In genomic region chr5:69131304-69131703, GRCh38 we compare ENCODE assay signal across 18 cellular contexts. TPM values are rescaled to one million over a fixed set of nuclear protein-coding genes. Genes with fewer than 3 reads are reported as not detected.
DNase-seq lines count a peak whose midpoint lies in the region; ATAC-seq, FAIRE-seq and TF ChIP-seq lines count a peak whose summit lies in the region.
"Had no signal": no experiment of that assay in that cellular context is flagged by ENCODE, and none has a peak within 500 bp of the region (broad histone marks: within the 10 kb centered on the region; RNA-seq: fewer than 3 reads in every experiment).

No MANE protein-coding gene starts in this region.

- H3K9me3 Mint-ChIP-seq in neural crest cell: no peaks in the 10 kb centered on the region
- H3K9me3 Mint-ChIP-seq: CD8-positive, alpha-beta T cell; H9 had no signal

- no peaks in the 10 kb centered on the region for H3K27me3 Mint-ChIP-seq in neural crest cell (ENCODE audit: low read depth)
- H3K27me3 Mint-ChIP-seq: B cell had no signal

- H3K4me3 Mint-ChIP-seq in neural crest cell: no peak overlapping the region
- H3K4me3 Mint-ChIP-seq: B cell; CD8-positive, alpha-beta T cell; H9 had no signal

- CTCF ChIA-PET in HepG2 (lab: Yijun Ruan, JAX; ENCODE audit: low intra/inter-chr PET ratio, low total read pairs): no interaction called here

- no peaks in the 10 kb centered on the region for H3K4me1 ChIP-seq in HepG2 (ENCODE audit: insufficient read depth, low read length)
- H3K4me1 ChIP-seq in right lobe of liver: peaks cover 0 to 2% (median 0%) of the 10 kb centered on the region in 4 donors
- H3K4me1 ChIP-seq in mucosa of descending colon (ENCODE audit: low read depth): no peaks in the 10 kb centered on the region

- TF ChIP-seq EP300 in HepG2 (IDR thresholded peaks at IDR 0.05; ENCODE audit: low read depth in 2 of 2, low read length in 2 of 2) (no peak), HepG2 (CRISPR knock-in tag; IDR thresholded peaks at IDR 0.05; ENCODE audit: borderline replicate concordance) (no peak)

- H3K4me3 ChIP-seq in HepG2 (replicated peaks in 1 of 3; ENCODE audit: insufficient read depth in 1 of 3, low read depth in 2 of 3, low read length in 3 of 3) (no peak overlapping the region), right lobe of liver (no peak overlapping the region), SK-N-MC (no peak overlapping the region), mucosa of descending colon (no peak overlapping the region)
- H3K4me3 ChIP-seq: BLaER1 treated with 17β-estradiol and CSF1 and Interleukin-3, amounts not matched to agents 10 nM and 100 nM; GM12878 had no signal

- no peak overlapping the region for H3K4me2 ChIP-seq in HepG2 (ENCODE audit: low read depth, low read length)
- H3K4me2 ChIP-seq: BLaER1 treated with 17β-estradiol and CSF1 and Interleukin-3, amounts not matched to agents 10 nM and 100 nM had no signal

- peaks cover 15% of the 10 kb centered on the region for H3K36me3 Mint-ChIP-seq in neural crest cell (ENCODE audit: low read depth)

- in situ Hi-C loops in HepG2 (cut with HindIII; ENCODE audit: extremely low pct_ligation_motif_present, low pct_unique_long_range_greater_than_20kb): no loop called here

- H4K20me1 ChIP-seq in HepG2 (ENCODE audit: insufficient read depth, low read length): no peaks in the 10 kb centered on the region
- H4K20me1 ChIP-seq: BLaER1 treated with 17β-estradiol and CSF1 and Interleukin-3, amounts not matched to agents 10 nM and 100 nM had no signal

- H3K27ac ChIP-seq in HepG2 (ENCODE audit: extremely low read length, insufficient read depth, low read length) (no peak overlapping the region), right lobe of liver (no peak overlapping the region), SK-N-MC (0 out of 2 replicates have a peak overlapping the region, but pooled peaks have one; percentile 2)
- H3K27ac ChIP-seq: BLaER1 treated with 17β-estradiol and CSF1 and Interleukin-3, amounts not matched to agents 10 nM and 100 nM had no signal

- H3K9ac ChIP-seq in HepG2 (ENCODE audit: insufficient read depth, low read depth, low read length) (no peak overlapping the region), SK-N-MC (ENCODE audit: insufficient read length) (no peak overlapping the region)
- H3K9ac ChIP-seq: BLaER1 treated with 17β-estradiol and CSF1 and Interleukin-3, amounts not matched to agents 10 nM and 100 nM had no signal

- BruUV-seq in HepG2 (replicated peaks; lab: Mats Ljungman, UMichigan): no TSS peak

- H3K27me3 ChIP-seq in HepG2 (ENCODE audit: control insufficient read depth in 1 of 2, insufficient read depth in 2 of 2, low read length in 2 of 2): no peaks in the 10 kb centered on the region
- H3K27me3 ChIP-seq in right lobe of liver: no peaks in the 10 kb centered on the region
- H3K27me3 ChIP-seq: BLaER1 treated with 17β-estradiol and CSF1 and Interleukin-3, amounts not matched to agents 10 nM and 100 nM had no signal

- TF ChIP-seq CTCF in HepG2 (CRISPR knock-in tag; IDR thresholded peaks at IDR 0.05) (no peak), right lobe of liver (IDR thresholded peaks at IDR 0.05) (no peak), neural crest cell (conservative IDR thresholded peaks at IDR 0.05) (no peak), mucosa of descending colon (IDR thresholded peaks at IDR 0.05) (no peak)

- POLR2A ChIA-PET in HepG2 (lab: Yijun Ruan, JAX): no interaction called here

- H3K79me2 ChIP-seq in HepG2 (ENCODE audit: insufficient read depth, low read length): no peaks in the 10 kb centered on the region

- ATAC-seq in HepG2 (no peak), right lobe of liver (no peak), Right ventricle myocardium superior (ENCODE audit: poor library complexity) (no peak), mucosa of descending colon (no peak)
- ATAC-seq: CD8-positive, alpha-beta T cell; GM12878 had no signal

- TF ChIP-seq RAD21 in HepG2 (CRISPR knock-in tag; IDR thresholded peaks at IDR 0.05): no peak

- H3K4me1 Mint-ChIP-seq in neural crest cell: no peaks in the 10 kb centered on the region

- no peak overlapping the region for H2AFZ ChIP-seq in HepG2 (ENCODE audit: low read length)

- no peaks in the 10 kb centered on the region for H3K9me3 ChIP-seq in HepG2 (ENCODE audit: low read length)
- no peaks in the 10 kb centered on the region for H3K9me3 ChIP-seq in right lobe of liver
- no peaks in the 10 kb centered on the region for H3K9me3 ChIP-seq in SK-N-MC (ENCODE audit: low read depth, low read length)
- no peaks in the 10 kb centered on the region for H3K9me3 ChIP-seq in mucosa of descending colon
- H3K9me3 ChIP-seq: BLaER1 treated with 17β-estradiol and CSF1 and Interleukin-3, amounts not matched to agents 10 nM and 100 nM had no signal

- intact Hi-C loops in HepG2 (cut with micrococcal nuclease; ENCODE audit: unreplicated experiment): no loop called here
- intact Hi-C loops in right lobe of liver (cut with DNase I): no loop called here
- intact Hi-C loops in Right ventricle myocardium superior (cut with DNase I): no loop called here
- intact Hi-C loops in mucosa of descending colon (cut with DNase I, micrococcal nuclease): no loop called here

- H3K27ac Mint-ChIP-seq in neural crest cell (ENCODE audit: unreplicated experiment): peak overlapping the region; percentile 12
- H3K27ac Mint-ChIP-seq: B cell; CD8-positive, alpha-beta T cell; H9 had no signal

- peaks cover 0 to 15% of the 10 kb centered on the region in 2 experiments; a peak in 2 of 5 replicates for H3K36me3 ChIP-seq in HepG2 (replicated peaks in 1 of 2; ENCODE audit: control insufficient read depth in 1 of 2, insufficient read depth in 2 of 2, low read length in 2 of 2)
- peaks cover 0 to 35% (median 12%) of the 10 kb centered on the region in 4 donors for H3K36me3 ChIP-seq in right lobe of liver
- H3K36me3 ChIP-seq in SK-N-MC (ENCODE audit: insufficient read depth, low read length): peaks cover 63% of the 10 kb centered on the region
- peaks cover 3% of the 10 kb centered on the region for H3K36me3 ChIP-seq in mucosa of descending colon (ENCODE audit: low read depth)

- no peak for TF ChIP-seq POLR2A in HepG2 (IDR thresholded peaks at IDR 0.05; ENCODE audit: insufficient read depth in 1 of 2, low read depth in 2 of 2, low read length in 2 of 2)
- TF ChIP-seq POLR2A in right lobe of liver (IDR thresholded peaks at IDR 0.05): no peak

- DNase-seq in HepG2 (ENCODE audit: low spot score) (no peak), right lobe of liver (no peak), SK-N-MC (ENCODE audit: low read depth, low spot score) (no peak), neural crest cell (ENCODE audit: low read depth, low spot score) (no peak), Right ventricle myocardium superior (no peak), mucosa of descending colon (no peak), OCI-M2 (lab: John Stamatoyannopoulos, UW; ENCODE audit: unreplicated experiment) (no peak)
- DNase-seq: 8988T; Calu3; CD8-positive, alpha-beta T cell; DMS79 treated with DMSO at 0.1 percent for 48 hours; EL; H9 had no signal

- no peak for FAIRE-seq in HepG2 (lab: Jason Lieb, UNC)
- FAIRE-seq: GM12878, H1, HTR-8/SVneo had no signal

RNA-seq across cellular contexts. Expression of gene CCNB1, which starts 35.6 kb away (rescaled TPM):
- total RNA-seq in HepG2 (2016; rRNA removed; fragmentation: Illumina TruSeq; extraction: Trizol) (316 and 431 TPM in 2 replicates), right lobe of liver (1 to 10 TPM; 1.9 to 5.9 (median 3.7) TPM), neural crest cell (252 and 262 TPM in 2 replicates), Right ventricle myocardium superior (2.5 TPM), mucosa of descending colon (10 to 100 TPM in 2 of 3 donors, 1 to 10 TPM in 1; 9.5 to 54.7 (median 10.7) TPM)
- 111 and 125 TPM in 2 replicates for total RNA-seq in HepG2 (2016; cell fraction: cytosol; rRNA removed; fragmentation: Illumina TruSeq; extraction: Trizol; ENCODE audit: low read depth)
- total RNA-seq in HepG2 (2016; cell fraction: insoluble cytoplasmic fraction; rRNA removed; fragmentation: Illumina TruSeq; extraction: Trizol): 314 and 447 TPM in 2 replicates
- total RNA-seq in HepG2 (2016; cell fraction: membrane; rRNA removed; fragmentation: Illumina TruSeq; extraction: Trizol): 71.3 and 78.4 TPM in 2 replicates
- 134 and 154 TPM in 2 replicates for total RNA-seq in HepG2 (2016; cell fraction: nucleus; rRNA removed; fragmentation: Illumina TruSeq; extraction: Trizol)
- polyA plus RNA-seq in HepG2 (2011; rRNA removed): 49.6 and 82.3 TPM in 2 replicates
- polyA plus RNA-seq in HepG2 (2011; cell fraction: cytosol; rRNA removed): 44.1 and 47.1 TPM in 2 replicates
- 22.6 and 25.0 TPM in 2 replicates for polyA plus RNA-seq in HepG2 (2011; cell fraction: nucleus; rRNA removed)
- 34.4 and 107 TPM in 2 replicates for polyA plus RNA-seq in HepG2 (2012)
- polyA plus RNA-seq in HepG2 (2016; cell fraction: cytosol; fragmentation: Illumina TruSeq; extraction: Trizol; ENCODE audit: low read depth): 21.5 and 26.2 TPM in 2 replicates
- 336 and 356 TPM in 2 replicates for polyA plus RNA-seq in HepG2 (2016; cell fraction: insoluble cytoplasmic fraction; fragmentation: Illumina TruSeq; extraction: Trizol; ENCODE audit: low read depth)
- polyA plus RNA-seq in HepG2 (2016; cell fraction: membrane; fragmentation: Illumina TruSeq; extraction: Trizol; ENCODE audit: low read depth): 23.1 and 31.9 TPM in 2 replicates
- 188 TPM in 2 replicates for polyA plus RNA-seq in HepG2 (2016; cell fraction: nucleus; fragmentation: Illumina TruSeq; extraction: Trizol; ENCODE audit: insufficient read depth, low read depth)
- 26.9 and 102 TPM in 2 replicates for polyA minus RNA-seq in HepG2 (2011; rRNA and poly(A)+ RNA removed; ENCODE audit: low replicate concordance)
- polyA minus RNA-seq in HepG2 (2011; cell fraction: cytosol; rRNA and poly(A)+ RNA removed): 31.3 and 37.6 TPM in 2 replicates
- 24.5 and 29.0 TPM in 2 replicates for polyA minus RNA-seq in HepG2 (2011; cell fraction: nucleus; rRNA and poly(A)+ RNA removed)

RNA-seq across cellular contexts. Expression of gene SLC30A5, which starts 37.5 kb away (rescaled TPM):
- 38.0 and 53.6 TPM in 2 replicates for total RNA-seq in HepG2 (2016; rRNA removed; fragmentation: Illumina TruSeq; extraction: Trizol)
- total RNA-seq in HepG2 (2016; cell fraction: cytosol; rRNA removed; fragmentation: Illumina TruSeq; extraction: Trizol; ENCODE audit: low read depth): 31.6 and 34.5 TPM in 2 replicates
- 30.3 and 45.5 TPM in 2 replicates for total RNA-seq in HepG2 (2016; cell fraction: insoluble cytoplasmic fraction; rRNA removed; fragmentation: Illumina TruSeq; extraction: Trizol)
- total RNA-seq in HepG2 (2016; cell fraction: membrane; rRNA removed; fragmentation: Illumina TruSeq; extraction: Trizol): 49.5 and 53.4 TPM in 2 replicates
- 45.0 and 49.8 TPM in 2 replicates for total RNA-seq in HepG2 (2016; cell fraction: nucleus; rRNA removed; fragmentation: Illumina TruSeq; extraction: Trizol)
- polyA plus RNA-seq in HepG2 (2011; rRNA removed): 40.7 and 46.0 TPM in 2 replicates
- 20.8 and 26.3 TPM in 2 replicates for polyA plus RNA-seq in HepG2 (2011; cell fraction: cytosol; rRNA removed)
- polyA plus RNA-seq in HepG2 (2011; cell fraction: nucleus; rRNA removed): 12.8 and 20.0 TPM in 2 replicates
- 20.2 and 28.1 TPM in 2 replicates for polyA plus RNA-seq in HepG2 (2012)
- polyA plus RNA-seq in HepG2 (2016; cell fraction: cytosol; fragmentation: Illumina TruSeq; extraction: Trizol; ENCODE audit: low read depth): 41.7 and 42.9 TPM in 2 replicates
- 33.4 and 37.3 TPM in 2 replicates for polyA plus RNA-seq in HepG2 (2016; cell fraction: insoluble cytoplasmic fraction; fragmentation: Illumina TruSeq; extraction: Trizol; ENCODE audit: low read depth)
- 52.5 and 54.7 TPM in 2 replicates for polyA plus RNA-seq in HepG2 (2016; cell fraction: membrane; fragmentation: Illumina TruSeq; extraction: Trizol; ENCODE audit: low read depth)
- 77.8 and 87.7 TPM in 2 replicates for polyA plus RNA-seq in HepG2 (2016; cell fraction: nucleus; fragmentation: Illumina TruSeq; extraction: Trizol; ENCODE audit: insufficient read depth, low read depth)
- 145 and 157 TPM in 2 replicates for polyA minus RNA-seq in HepG2 (2011; rRNA and poly(A)+ RNA removed; ENCODE audit: low replicate concordance)
- 35.9 and 43.9 TPM in 2 replicates for polyA minus RNA-seq in HepG2 (2011; cell fraction: cytosol; rRNA and poly(A)+ RNA removed)
- 20.1 and 27.8 TPM in 2 replicates for polyA minus RNA-seq in HepG2 (2011; cell fraction: nucleus; rRNA and poly(A)+ RNA removed)
- 10 to 100 TPM; 18.7 to 29.4 (median 23.4) TPM for total RNA-seq in right lobe of liver
- total RNA-seq in neural crest cell: 37.3 and 43.9 TPM in 2 replicates
- total RNA-seq in Right ventricle myocardium superior: 28.9 TPM
- total RNA-seq in mucosa of descending colon: 10 to 100 TPM; 43.5 to 49.5 (median 46.7) TPM

RNA-seq across cellular contexts. Expression of gene CENPH, which starts 58.1 kb away (rescaled TPM):
- total RNA-seq in HepG2 (2016; rRNA removed; fragmentation: Illumina TruSeq; extraction: Trizol): 28.8 and 36.2 TPM in 2 replicates
- 7.6 and 8.2 TPM in 2 replicates for total RNA-seq in HepG2 (2016; cell fraction: cytosol; rRNA removed; fragmentation: Illumina TruSeq; extraction: Trizol; ENCODE audit: low read depth)
- total RNA-seq in HepG2 (2016; cell fraction: insoluble cytoplasmic fraction; rRNA removed; fragmentation: Illumina TruSeq; extraction: Trizol): 29.6 and 43.8 TPM in 2 replicates
- 18.3 and 23.9 TPM in 2 replicates for total RNA-seq in HepG2 (2016; cell fraction: membrane; rRNA removed; fragmentation: Illumina TruSeq; extraction: Trizol)
- total RNA-seq in HepG2 (2016; cell fraction: nucleus; rRNA removed; fragmentation: Illumina TruSeq; extraction: Trizol): 12.7 and 14.4 TPM in 2 replicates
- 7.3 and 11.2 TPM in 2 replicates for polyA plus RNA-seq in HepG2 (2011; rRNA removed)
- 7.0 and 7.1 TPM in 2 replicates for polyA plus RNA-seq in HepG2 (2011; cell fraction: cytosol; rRNA removed)
- 1.8 TPM in 2 replicates for polyA plus RNA-seq in HepG2 (2011; cell fraction: nucleus; rRNA removed)
- 7.0 and 16.8 TPM in 2 replicates for polyA plus RNA-seq in HepG2 (2012)
- polyA plus RNA-seq in HepG2 (2016; cell fraction: cytosol; fragmentation: Illumina TruSeq; extraction: Trizol; ENCODE audit: low read depth): 8.8 and 9.8 TPM in 2 replicates
- 34.9 and 35.8 TPM in 2 replicates for polyA plus RNA-seq in HepG2 (2016; cell fraction: insoluble cytoplasmic fraction; fragmentation: Illumina TruSeq; extraction: Trizol; ENCODE audit: low read depth)
- 20.4 and 21.2 TPM in 2 replicates for polyA plus RNA-seq in HepG2 (2016; cell fraction: membrane; fragmentation: Illumina TruSeq; extraction: Trizol; ENCODE audit: low read depth)
- polyA plus RNA-seq in HepG2 (2016; cell fraction: nucleus; fragmentation: Illumina TruSeq; extraction: Trizol; ENCODE audit: insufficient read depth, low read depth): 16.7 and 21.1 TPM in 2 replicates
- polyA minus RNA-seq in HepG2 (2011; rRNA and poly(A)+ RNA removed; ENCODE audit: low replicate concordance): 4.7 and 5.8 TPM in 2 replicates
- 6.0 TPM in 2 replicates for polyA minus RNA-seq in HepG2 (2011; cell fraction: cytosol; rRNA and poly(A)+ RNA removed)
- 4.1 TPM in 2 replicates for polyA minus RNA-seq in HepG2 (2011; cell fraction: nucleus; rRNA and poly(A)+ RNA removed)
- total RNA-seq in right lobe of liver: 1 to 10 TPM in 5 of 6 experiments, under 1 TPM in 1; 0.95 to 3.8 (median 1.1) TPM
- 56.1 and 59.8 TPM in 2 replicates for total RNA-seq in neural crest cell
- total RNA-seq in Right ventricle myocardium superior: 3.2 TPM
- total RNA-seq in mucosa of descending colon: 1 to 10 TPM; 1.5 to 9.6 (median 1.6) TPM
